Comparison of ENCODE assay signal across 8 cellular contexts in genomic region chr7:140479062-140479738, GRCh38. TPM values are rescaled to one million over a fixed set of nuclear protein-coding genes. Genes with fewer than 3 reads are reported as not detected.
DNase-seq lines count a peak whose midpoint lies in the region; ATAC-seq, FAIRE-seq and TF ChIP-seq lines count a peak whose summit lies in the region.

Gene MKRN1 (minus strand): TSS chr7:140479505. CDS start chr7:140479344, 161 bp downstream.

- H3F3A ChIP-seq in SU-DHL-6 (ENCODE audit: insufficient read depth): peaks cover 13% of the 10 kb centered on the region; the same call in 1 of the 2 replicates

- FAIRE-seq in pancreas (lab: Jason Lieb, UNC): no peak

- WGBS in pancreas, 2 donors: 1% methylated on average over 55 to 71 of the region's 71 CpGs

- H3K9me2 ChIP-seq in SU-DHL-6 (replicated peaks; ENCODE audit: insufficient read depth, low read length): no peaks in the 10 kb centered on the region

- H3K9me3 ChIP-seq in SU-DHL-6 (ENCODE audit: insufficient read depth, low read length): no peaks in the 10 kb centered on the region
- H3K9me3 ChIP-seq in pancreas: no peaks in the 10 kb centered on the region
- no peaks in the 10 kb centered on the region for H3K9me3 ChIP-seq in tibial artery

- peaks cover 14% of the 10 kb centered on the region; the same call in 1 of the 2 replicates for H4K20me1 ChIP-seq in SU-DHL-6 (ENCODE audit: low read depth, low read length)

- TF ChIP-seq CTCF in SU-DHL-6 (IDR thresholded peaks at IDR 0.05; ENCODE audit: insufficient read depth, low read length, poor library complexity, severe bottlenecking) (no peak), pancreas (IDR thresholded peaks at IDR 0.05) (no peak), tibial artery (IDR thresholded peaks at IDR 0.05) (no peak)

- DNase-seq in NCI-H128 (lab: John Stamatoyannopoulos, UW; ENCODE audit: unreplicated experiment) (peak; percentile 97), Right ventricle myocardium inferior (ENCODE audit: missing footprints) (peak; percentile 98), pancreas (peak; percentile 96 to 98 (median 97)), tibial artery (peak; percentile 93 to 96)
- peak; percentile 83 for DNase-seq in activated naive CD8-positive, alpha-beta T cell treated with anti-CD3 and anti-CD28 coated beads, Interleukin-2, amount 50 U/mL, for 16 hours (ENCODE audit: low read depth, low spot score)

- intact Hi-C loops in Right ventricle myocardium inferior (cut with DNase I): no loop called here
- intact Hi-C loops in pancreas (cut with DNase I): no loop called here
- intact Hi-C loops in tibial artery (cut with DNase I; ENCODE audit: low total_unique reads): no loop called here

- H3K4me3 ChIP-seq in SU-DHL-6 (ENCODE audit: insufficient read depth, low read length, poor library complexity, severe bottlenecking) (peak within 1 kb of the TSS; percentile 86), pancreas (peak within 1 kb of the TSS; percentile 97 to 100 (median 98)), tibial artery (peak within 1 kb of the TSS; percentile 87 to 98)

- H3K27me3 ChIP-seq in SU-DHL-6 (ENCODE audit: low read length) (no peaks in the 10 kb centered on the region), pancreas (no peaks in the 10 kb centered on the region), tibial artery (no peaks in the 10 kb centered on the region)

- peak within 1 kb of the TSS; percentile 91 for H2AFZ ChIP-seq in SU-DHL-6 (ENCODE audit: low read depth, low read length, severe bottlenecking)

- peak within 1 kb of the TSS; percentile 72 for H3K4me2 ChIP-seq in SU-DHL-6 (ENCODE audit: low read depth, low read length, poor library complexity, severe bottlenecking)

- ATAC-seq in HG02678 (IDR thresholded peaks at IDR 0.05; ENCODE audit: unreplicated experiment) (peak; percentile 93), Right ventricle myocardium inferior (peak; percentile 99), pancreas (peak; percentile 95 to 99 (median 96))

- peak; percentile 64 for TF ChIP-seq POLR2A in GM10847 (IDR thresholded peaks at IDR 0.05; ENCODE audit: extremely low read depth, insufficient read length)

- peaks cover 46% of the 10 kb centered on the region for H3K79me2 ChIP-seq in SU-DHL-6 (ENCODE audit: insufficient read depth, low read length)

- H3K4me1 ChIP-seq in pancreas (peaks cover 4 to 24% (median 7%) of the 10 kb centered on the region in 3 donors), tibial artery (peaks cover 0 to 21% (median 15%) of the 10 kb centered on the region in 4 donors)

- H3K36me3 ChIP-seq in SU-DHL-6 (ENCODE audit: low read length) (no peaks in the 10 kb centered on the region), pancreas (no peaks in the 10 kb centered on the region), tibial artery (peaks cover 0 to 6% (median 0%) of the 10 kb centered on the region in 3 donors)

- peak within 1 kb of the TSS; percentile 77 for H3K9ac ChIP-seq in SU-DHL-6 (ENCODE audit: low read length)

- H3K27ac ChIP-seq in SU-DHL-6 (ENCODE audit: low read depth, low read length) (peak within 1 kb of the TSS; percentile 53), pancreas (peak within 1 kb of the TSS; percentile 79 to 95 (median 92)), tibial artery (peak within 1 kb of the TSS; percentile 85)

RNA-seq across cellular contexts. Expression of gene MKRN1, which starts in this region (rescaled TPM):
- 99.0 TPM for total RNA-seq in Right ventricle myocardium inferior
- total RNA-seq in pancreas: 10 to 100 TPM; 59.3 to 65.8 (median 61.0) TPM
- 10 to 100 TPM; 26.5 to 47.2 TPM for polyA plus RNA-seq in pancreas

Comparison
In these comparisons a context has a peak if more than half of its experiments do, and no peak if none do; other contexts are left out.
1. Peak in every context shown above with its lines: DNase-seq, ATAC-seq, H3K4me3 ChIP-seq and H3K27ac ChIP-seq.